Comparison of ENCODE assay signal across 24 cellular contexts in the genomic region with DNA sequence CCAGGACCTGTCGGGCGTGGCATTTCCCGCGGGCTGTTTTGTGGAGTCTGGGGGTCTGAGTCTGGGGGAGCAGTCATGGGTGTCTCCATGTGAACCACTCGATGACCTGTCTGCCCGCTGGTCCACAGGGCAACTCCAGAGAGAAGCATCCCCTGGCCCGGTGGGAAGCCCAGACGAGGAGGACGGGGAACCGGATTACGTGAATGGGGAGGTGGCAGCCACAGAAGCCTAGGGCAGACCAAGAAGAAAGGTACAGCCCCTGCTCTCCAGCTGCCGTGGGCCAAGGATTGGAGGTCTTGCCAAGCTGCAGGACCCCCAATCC. TPM values are rescaled to one million over a fixed set of nuclear protein-coding genes. Genes with fewer than 3 reads are reported as not detected.
DNase-seq lines count a peak whose midpoint lies in the region; ATAC-seq, FAIRE-seq and TF ChIP-seq lines count a peak whose summit lies in the region.
"Had no signal": no experiment of that assay in that cellular context is flagged by ENCODE, and none has a peak within 500 bp of the region (broad histone marks: within the 10 kb centered on the region; RNA-seq: fewer than 3 reads in every experiment).

No MANE protein-coding gene starts in this region.

- H3K79me2 ChIP-seq in GM12878 (ENCODE audit: control insufficient read depth, insufficient read depth, low read length): peaks cover 3% of the 10 kb centered on the region

- H3K4me1 ChIP-seq in GM12878 (ENCODE audit: control insufficient read depth, insufficient read depth, low read length) (peaks cover 20% of the 10 kb centered on the region), neutrophil (ENCODE audit: control insufficient read depth in 1 of 2, insufficient read depth in 1 of 2, low read depth in 1 of 2, low read length in 1 of 2) (peaks cover 55 to 72% of the 10 kb centered on the region in 2 experiments)

- intact Hi-C loops in GM12878 (cut with micrococcal nuclease; ENCODE audit: unreplicated experiment): no loop called here

- SMC1A ChIA-PET in GM12878 (lab: Charles Lee; ENCODE audit: uncharacterized antibody, unreplicated experiment): interaction anchor here (1.4 kb wide), 1 partner anchor 13 kb away, joined by 3 read pairs; no protein-coding TSS in a partner anchor

- no peak for DNase-seq in activated naive CD4-positive, alpha-beta T cell treated with anti-CD3 and anti-CD28 coated beads, Interleukin-2, amount 50 U/mL, for 72 hours (ENCODE audit: low spot score in 2 of 2)
- no peak for DNase-seq in activated naive CD4-positive, alpha-beta T cell treated with Interleukin-2 at 50 U/mL for 16 hours
- DNase-seq in H7: peak; percentile 48
- DNase-seq in GM12878 (ENCODE audit: low read depth, low spot score): no peak
- DNase-seq in AG08396 (ENCODE audit: low spot score): no peak
- no peak for DNase-seq in medulla oblongata (ENCODE audit: extremely low spot score)
- DNase-seq: 8988T; AML-193; CD4-positive, CD25-positive, alpha-beta regulatory T cell; DMS79; HCEC 1CT; MG63; NCI-H1417 treated with DMSO at 0.1 percent for 48 hours; NCI-H187; NCI-H2107; NCI-H446 treated with DMSO at 0.1 percent for 48 hours; NCI-H526 treated with DMSO at 0.1 percent for 48 hours; OCI-M1; Right ventricle myocardium superior had no signal

- H3K4me3 ChIP-seq in H7 (ENCODE audit: insufficient read depth, low read depth, low read length): no peak overlapping the region
- no peak overlapping the region for H3K4me3 ChIP-seq in GM12878
- H3K4me3 ChIP-seq in neutrophil (ENCODE audit: low read depth in 1 of 2, low read length in 1 of 2): no peak overlapping the region
- H3K4me3 ChIP-seq: GM23338, MG63 had no signal

- peak overlapping the region; percentile 44 to 72 for H3K27ac Mint-ChIP-seq in activated naive CD4-positive, alpha-beta T cell treated with anti-CD3 and anti-CD28 coated beads, Interleukin-2, amount 50 U/mL, for 72 hours
- H3K27ac Mint-ChIP-seq: CD4-positive, CD25-positive, alpha-beta regulatory T cell; GM23338 had no signal

- WGBS in GM12878 (ENCODE audit: insufficient coverage, insufficient replicate concordance, low lambda C conversion rate, missing lambda C conversion rate): 89% methylated on average over 12 of the region's 12 CpGs

- no peaks in the 10 kb centered on the region for H4K20me1 ChIP-seq in GM12878 (ENCODE audit: control insufficient read depth, insufficient read depth)

- H2AFZ ChIP-seq in GM12878 (ENCODE audit: control insufficient read depth, low read depth, low read length): no peak overlapping the region
- H2AFZ ChIP-seq: GM23338 had no signal

- FAIRE-seq in GM12878 (lab: Jason Lieb, UNC): no peak
- FAIRE-seq: RCC 7860 had no signal

- no peak for TF ChIP-seq EP300 in GM12878 (IDR thresholded peaks at IDR 0.05; ENCODE audit: borderline replicate concordance in 1 of 2, control insufficient read depth in 1 of 2, low read depth in 2 of 2, low read length in 2 of 2)

- no peak overlapping the region for H3K4me2 ChIP-seq in GM12878 (ENCODE audit: control insufficient read depth, insufficient read depth)
- H3K4me2 ChIP-seq: GM23338 had no signal

- POLR2A ChIA-PET in GM12878 (lab: Charles Lee): no interaction called here

- no peak overlapping the region for H3K9ac ChIP-seq in GM12878 (ENCODE audit: control insufficient read depth, insufficient read depth, low read length)

- CTCF ChIA-PET in GM12878 (lab: Yijun Ruan, JAX): no interaction called here

- in situ Hi-C loops in GM12878 (cut with MboI): no loop called here

- BruUV-seq in GM12878 (replicated peaks; lab: Mats Ljungman, UMichigan): no TSS peak

- H3K27me3 ChIP-seq in H7 (ENCODE audit: control insufficient read depth, insufficient read depth, low read length): no peaks in the 10 kb centered on the region
- no peaks in the 10 kb centered on the region for H3K27me3 ChIP-seq in GM12878 (replicated peaks in 1 of 2; ENCODE audit: control insufficient read depth in 2 of 2, insufficient read depth in 2 of 2, low read length in 1 of 2)
- no peaks in the 10 kb centered on the region for H3K27me3 ChIP-seq in neutrophil
- H3K27me3 ChIP-seq: MG63 had no signal

- H3K36me3 ChIP-seq in H7 (replicated peaks; ENCODE audit: control insufficient read depth, insufficient read depth, low read length) (peaks cover 6% of the 10 kb centered on the region), GM12878 (ENCODE audit: control insufficient read depth in 2 of 2, insufficient read depth in 2 of 2, low read length in 1 of 2) (peaks cover 31 to 36% of the 10 kb centered on the region in 2 experiments), neutrophil (peaks cover 77% of the 10 kb centered on the region)

- no peak for TF ChIP-seq RAD21 in GM12878 (IDR thresholded peaks at IDR 0.05; ENCODE audit: insufficient read depth, low read depth, low read length)

- no peak overlapping the region for H3K27ac ChIP-seq in GM12878 (ENCODE audit: control insufficient read depth, insufficient read depth)
- H3K27ac ChIP-seq in neutrophil: peak overlapping the region; percentile 93

- no peak for TF ChIP-seq CTCF in GM12878 (IDR thresholded peaks at IDR 0.05 in 2 of 3, conservative IDR thresholded peaks at IDR 0.05 in 1 of 3; ENCODE audit: control insufficient read depth in 2 of 3, extremely low read depth in 1 of 3, insufficient read depth in 1 of 3, low read depth in 3 of 3, low read length in 3 of 3)
- TF ChIP-seq CTCF in neutrophil (IDR thresholded peaks at IDR 0.05): no peak

- H3K36me3 Mint-ChIP-seq in activated naive CD4-positive, alpha-beta T cell treated with anti-CD3 and anti-CD28 coated beads, Interleukin-2, amount 50 U/mL, for 72 hours: peaks cover 6 to 9% of the 10 kb centered on the region in 2 donors
- H3K36me3 Mint-ChIP-seq: IgD-negative memory B cell had no signal

- H3K9me3 ChIP-seq in GM12878 (replicated peaks; ENCODE audit: control insufficient read depth, insufficient read depth, low read length) (no peaks in the 10 kb centered on the region; the same call in 2 of the 3 replicates), neutrophil (no peaks in the 10 kb centered on the region)
- H3K9me3 ChIP-seq: MG63 had no signal

- RAD21 ChIA-PET in GM12878 (lab: Charles Lee; ENCODE audit: unreplicated experiment): no interaction called here

- no peaks in the 10 kb centered on the region for H3K9me3 Mint-ChIP-seq in activated naive CD4-positive, alpha-beta T cell treated with anti-CD3 and anti-CD28 coated beads, Interleukin-2, amount 50 U/mL, for 72 hours
- H3K9me3 Mint-ChIP-seq: CD4-positive, CD25-positive, alpha-beta regulatory T cell; GM23338; IgD-negative memory B cell had no signal

- no peak for ATAC-seq in activated naive CD4-positive, alpha-beta T cell treated with anti-CD3 and anti-CD28 coated beads, Interleukin-2, amount 50 U/mL, for 72 hours
- ATAC-seq in GM12878 (no peak), HG03439 (IDR thresholded peaks at IDR 0.05; ENCODE audit: unreplicated experiment) (no peak)

- TF ChIP-seq POLR2A in GM12878 (IDR thresholded peaks at IDR 0.05; ENCODE audit: low read depth, low read length): peak; percentile 68; the same call in 1 of the 2 replicates

RNA-seq across cellular contexts. Expression of a gene that starts 14.7 kb away (rescaled TPM):
- 1 to 10 TPM; 7.7 to 9.6 TPM for total RNA-seq in activated naive CD4-positive, alpha-beta T cell treated with anti-CD3 and anti-CD28 coated beads, Interleukin-2, amount 50 U/mL, for 72 hours
- 0.87 TPM in 1 of 2 replicates, not detected in the other for total RNA-seq in H7 (2014; rRNA removed; shearing (Covaris generic))
- total RNA-seq in GM12878 (2013; cell fraction: nucleolus; rRNA removed): 220 and 226 TPM in 2 replicates
- total RNA-seq in GM12878 (2014; rRNA removed) (205 and 218 TPM in 2 replicates), GM12878 (2014; rRNA removed; fragmentation: Illumina TruSeq; extraction: Trizol) (162 and 166 TPM in 2 replicates), GM12878 (2021) (217 TPM in 2 replicates)
- polyA plus RNA-seq in GM12878 (2011; ENCODE audit: low read depth): 90.0 TPM
- polyA plus RNA-seq in GM12878 (2011; rRNA removed) (124 and 153 TPM in 2 replicates), GM12878 (2014; fragmentation: Illumina TruSeq; extraction: Trizol) (104 and 177 TPM in 2 replicates), GM12878 (2014; fragmentation: Nextera tagmentation; extraction: Ambion mirVana) (10 to 100 TPM; 33.4 to 48.7 TPM), GM12878 (2014; rRNA removed) (242 and 276 TPM in 2 replicates), GM12878 (2016; fragmentation: Nextera tagmentation; extraction: Ambion mirVana) (100 to 1,000 TPM; 195 to 218 TPM)
- 144 and 171 TPM in 2 replicates for polyA plus RNA-seq in GM12878 (2011; cell fraction: cytosol; rRNA removed)
- 154 and 158 TPM in 2 replicates for polyA plus RNA-seq in GM12878 (2011; cell fraction: nucleus; rRNA removed)
- polyA plus RNA-seq in GM12878 (2012): 148 and 154 TPM in 2 replicates
- polyA minus RNA-seq in GM12878 (2011; rRNA and poly(A)+ RNA removed): 76.4 and 144 TPM in 2 replicates
- polyA minus RNA-seq in GM12878 (2011; cell fraction: cytosol; rRNA and poly(A)+ RNA removed): 40.3 and 41.0 TPM in 2 replicates
- polyA minus RNA-seq in GM12878 (2011; cell fraction: nucleus; rRNA and poly(A)+ RNA removed): 59.7 and 105 TPM in 2 replicates
- total RNA-seq: GM23338 had no signal

RNA-seq across cellular contexts. Expression of a gene that starts 29.7 kb away (rescaled TPM):
- 10 to 100 TPM; 80.1 to 84.5 TPM for total RNA-seq in activated naive CD4-positive, alpha-beta T cell treated with anti-CD3 and anti-CD28 coated beads, Interleukin-2, amount 50 U/mL, for 72 hours
- total RNA-seq in H7 (2014; rRNA removed; shearing (Covaris generic)): 109 and 126 TPM in 2 replicates
- total RNA-seq in GM12878 (2013; cell fraction: nucleolus; rRNA removed): 17.6 and 17.8 TPM in 2 replicates
- 95.3 and 95.8 TPM in 2 replicates for total RNA-seq in GM12878 (2014; rRNA removed)
- 87.5 and 91.9 TPM in 2 replicates for total RNA-seq in GM12878 (2014; rRNA removed; fragmentation: Illumina TruSeq; extraction: Trizol)
- total RNA-seq in GM12878 (2021): 73.3 and 73.5 TPM in 2 replicates
- polyA plus RNA-seq in GM12878 (2011; ENCODE audit: low read depth): 29.8 TPM
- polyA plus RNA-seq in GM12878 (2011; rRNA removed): 47.0 and 69.3 TPM in 2 replicates
- 67.8 and 85.5 TPM in 2 replicates for polyA plus RNA-seq in GM12878 (2011; cell fraction: cytosol; rRNA removed)
- polyA plus RNA-seq in GM12878 (2011; cell fraction: nucleus; rRNA removed): 18.8 and 27.6 TPM in 2 replicates
- 37.5 and 41.6 TPM in 2 replicates for polyA plus RNA-seq in GM12878 (2012)
- polyA plus RNA-seq in GM12878 (2014; fragmentation: Illumina TruSeq; extraction: Trizol): 108 and 121 TPM in 2 replicates
- polyA plus RNA-seq in GM12878 (2014; fragmentation: Nextera tagmentation; extraction: Ambion mirVana): 10 to 100 TPM; 25.8 to 45.2 TPM
- 89.9 and 92.7 TPM in 2 replicates for polyA plus RNA-seq in GM12878 (2014; rRNA removed)
- polyA plus RNA-seq in GM12878 (2016; fragmentation: Nextera tagmentation; extraction: Ambion mirVana): 100 to 1,000 TPM; 135 to 145 TPM
- 85.6 and 92.8 TPM in 2 replicates for polyA minus RNA-seq in GM12878 (2011; rRNA and poly(A)+ RNA removed)
- 34.7 and 43.0 TPM in 2 replicates for polyA minus RNA-seq in GM12878 (2011; cell fraction: cytosol; rRNA and poly(A)+ RNA removed)
- 12.7 and 23.5 TPM in 2 replicates for polyA minus RNA-seq in GM12878 (2011; cell fraction: nucleus; rRNA and poly(A)+ RNA removed)

RNA-seq across cellular contexts. Expression of a gene that starts 50.3 kb away (rescaled TPM):
- total RNA-seq in activated naive CD4-positive, alpha-beta T cell treated with anti-CD3 and anti-CD28 coated beads, Interleukin-2, amount 50 U/mL, for 72 hours: 100 to 1,000 TPM; 255 to 470 TPM
- 316 and 343 TPM in 2 replicates for total RNA-seq in H7 (2014; rRNA removed; shearing (Covaris generic))
- total RNA-seq in GM12878 (2013; cell fraction: nucleolus; rRNA removed): 153 and 162 TPM in 2 replicates
- total RNA-seq in GM12878 (2014; rRNA removed) (255 and 283 TPM in 2 replicates), GM12878 (2014; rRNA removed; fragmentation: Illumina TruSeq; extraction: Trizol) (241 and 253 TPM in 2 replicates), GM12878 (2021) (320 and 334 TPM in 2 replicates)
- 149 TPM for polyA plus RNA-seq in GM12878 (2011; ENCODE audit: low read depth)
- polyA plus RNA-seq in GM12878 (2011; rRNA removed) (402 and 443 TPM in 2 replicates), GM12878 (2014; fragmentation: Illumina TruSeq; extraction: Trizol) (162 and 253 TPM in 2 replicates), GM12878 (2014; fragmentation: Nextera tagmentation; extraction: Ambion mirVana) (10 to 100 TPM in 1 of 2 experiments, 1 to 10 TPM in 1; 9.9 to 23.8 TPM), GM12878 (2014; rRNA removed) (330 and 336 TPM in 2 replicates), GM12878 (2016; fragmentation: Nextera tagmentation; extraction: Ambion mirVana) (100 to 1,000 TPM; 262 to 286 TPM)
- polyA plus RNA-seq in GM12878 (2011; cell fraction: cytosol; rRNA removed): 430 and 438 TPM in 2 replicates
- polyA plus RNA-seq in GM12878 (2011; cell fraction: nucleus; rRNA removed): 255 and 292 TPM in 2 replicates
- polyA plus RNA-seq in GM12878 (2012): 267 and 268 TPM in 2 replicates
- polyA minus RNA-seq in GM12878 (2011; rRNA and poly(A)+ RNA removed): 256 and 304 TPM in 2 replicates
- 121 and 139 TPM in 2 replicates for polyA minus RNA-seq in GM12878 (2011; cell fraction: cytosol; rRNA and poly(A)+ RNA removed)
- polyA minus RNA-seq in GM12878 (2011; cell fraction: nucleus; rRNA and poly(A)+ RNA removed): 67.6 and 79.7 TPM in 2 replicates

Comparison
In these comparisons a context has a peak if more than half of its experiments do, and no peak if none do; other contexts are left out.
1. RNA of a gene that starts 14.7 kb away (total RNA-seq): 162 to 226 TPM in GM12878; 7.7 to 9.6 TPM in activated naive CD4-positive, alpha-beta T cell treated with anti-CD3 and anti-CD28 coated beads, Interleukin-2, amount 50 U/mL, for 72 hours and 0.87 TPM in H7; every median in the first group is over 10 times any median in the second.